Comparison of ENCODE assay signal across 23 cellular contexts in the genomic region with DNA sequence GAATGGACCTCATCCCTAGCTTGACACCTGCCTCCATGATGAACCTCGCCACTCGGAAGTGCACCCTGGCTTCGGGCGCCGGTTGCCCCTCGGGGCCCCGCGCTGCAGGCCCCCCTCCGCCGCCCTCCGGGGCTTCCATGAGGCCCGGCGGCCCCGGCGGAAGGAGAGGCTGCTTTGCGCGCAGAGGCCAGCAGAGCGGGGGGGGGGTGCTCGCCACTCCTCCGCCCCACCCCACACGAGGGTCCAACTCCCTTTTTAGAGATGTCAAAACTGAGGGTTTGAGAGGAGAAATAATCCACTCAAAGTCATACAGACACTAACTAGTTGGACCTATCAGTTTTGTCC.
"Had no signal": no experiment of that assay in that cellular context is flagged by ENCODE, and none has a peak within 500 bp of the region (broad histone marks: within the 10 kb centered on the region; RNA-seq: fewer than 3 reads in every experiment).

No MANE protein-coding gene starts in this region.

- H3K4me3 Mint-ChIP-seq: activated T-helper 17 cell treated with anti-CD3 and anti-CD28 coated beads, Interleukin-2, amount 50 U/mL, for 72 hours; stimulated activated naive B cell treated with anti-CD40 and anti-IgM and Interleukin-4, amounts not matched to agents 10 μg/mL and 1 μg/mL and 100 μg/mL, for 72 hours had no signal

- H3K9me3 Mint-ChIP-seq: stimulated activated naive B cell treated with anti-CD40 and anti-IgM and Interleukin-4, amounts not matched to agents 10 μg/mL and 1 μg/mL and 100 μg/mL, for 72 hours had no signal

- H3K27ac ChIP-seq: foreskin keratinocyte, right lobe of liver had no signal

- H3K27me3 Mint-ChIP-seq: activated T-helper 17 cell treated with anti-CD3 and anti-CD28 coated beads, Interleukin-2, amount 50 U/mL, for 72 hours; stimulated activated naive B cell treated with anti-CD40 and anti-IgM and Interleukin-4, amounts not matched to agents 10 μg/mL and 1 μg/mL and 100 μg/mL, for 72 hours had no signal

- DNase-seq: activated CD4-positive, alpha-beta T cell treated with anti-CD3 and anti-CD28 coated beads for 48 hours; activated CD4-positive, alpha-beta T cell treated with anti-CD3 and anti-CD28 coated beads, Interleukin-2, amount 50 U/mL, for 48 hours; activated CD8-positive, alpha-beta memory T cell treated with anti-CD3 and anti-CD28 coated beads, Interleukin-2, amount 50 U/mL, for 4 hours; activated gamma-delta T cell treated with Interleukin-2 at 50 U/mL for 16 hours; activated naive CD4-positive, alpha-beta T cell treated with anti-CD3 and anti-CD28 coated beads, Interleukin-2, amount 50 U/mL, for 16 hours; activated T-cell treated with anti-CD3 and anti-CD28 coated beads, Interleukin-2, amount 50 U/mL, for 1 hour; amniotic stem cell; caudate nucleus; foreskin keratinocyte; heart left ventricle; hypothalamus; posterior cingulate gyrus; right lobe of liver; stimulated activated CD4-positive, alpha-beta T cell treated with anti-CD3 and anti-CD28 coated beads, Interleukin-15, amount 100 ng/mL, for 24 hours; stimulated activated CD4-positive, alpha-beta T cell treated with anti-CD3 and anti-CD28 coated beads, Interleukin-2, amount 100 ng/mL, for 24 hours; stimulated activated naive B cell treated with anti-CD40 and anti-IgM and Interleukin-4, amounts not matched to agents 10 μg/mL and 1 μg/mL and 100 μg/mL, for 72 hours; stomach; T-helper 1 cell; thyroid gland had no signal

- H3K4me3 ChIP-seq: esophagus muscularis mucosa, heart left ventricle, right lobe of liver, skin epidermis, stomach, thyroid gland had no signal

- H3K27me3 ChIP-seq: esophagus muscularis mucosa, foreskin keratinocyte, heart left ventricle, right lobe of liver, stomach, thyroid gland had no signal

- H3K4me1 ChIP-seq: foreskin keratinocyte had no signal

- ATAC-seq: activated CD4-positive, CD25-positive, alpha-beta regulatory T cell treated with anti-CD3 and anti-CD28 coated beads, Interleukin-2, amount 50 U/mL, for 24 hours; activated T-helper 17 cell treated with anti-CD3 and anti-CD28 coated beads, Interleukin-2, amount 50 U/mL, for 72 hours; foreskin keratinocyte; heart left ventricle; right lobe of liver; stimulated activated naive B cell treated with anti-CD40 and anti-IgM and Interleukin-4, amounts not matched to agents 10 μg/mL and 1 μg/mL and 100 μg/mL, for 72 hours had no signal

- H3K9me3 ChIP-seq: right lobe of liver, thyroid gland had no signal
